In the genomic region with DNA sequence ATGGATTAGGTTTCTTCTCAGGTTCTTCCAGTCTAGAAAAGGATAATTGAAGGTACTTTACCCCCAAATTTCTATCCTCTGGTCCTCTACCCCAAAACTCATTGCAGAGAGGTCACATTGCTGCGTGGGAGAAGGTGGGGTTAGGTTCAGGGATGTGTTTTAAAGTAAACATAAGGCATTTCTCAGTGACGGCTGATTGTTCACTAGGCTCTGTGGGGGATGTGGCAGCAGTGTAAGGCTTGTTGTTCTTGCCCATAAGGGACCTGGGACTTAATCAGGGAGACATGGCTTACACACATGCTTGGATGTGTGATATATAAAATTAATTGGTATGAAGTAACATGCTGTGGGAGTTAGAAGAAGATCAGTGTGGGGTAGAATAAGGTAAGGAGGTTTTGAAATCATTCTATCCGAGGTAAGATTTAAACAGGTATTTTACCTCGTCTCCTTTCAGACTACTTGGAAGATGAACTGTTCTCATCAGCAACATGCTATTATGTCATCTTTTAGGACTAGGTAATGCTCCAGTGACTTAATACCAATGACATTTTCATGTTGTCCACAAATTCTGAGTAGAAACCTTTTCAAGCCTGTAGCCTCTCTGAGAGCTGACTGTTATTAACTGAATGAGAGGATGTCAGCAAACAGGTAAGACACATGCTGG, we compare ENCODE assay signal across 21 cellular contexts. TPM values are rescaled to one million over a fixed set of nuclear protein-coding genes. Genes with fewer than 3 reads are reported as not detected.
DNase-seq lines count a peak whose midpoint lies in the region; ATAC-seq and TF ChIP-seq lines count a peak whose summit lies in the region.
"Had no signal": no experiment of that assay in that cellular context is flagged by ENCODE, and none has a peak within 500 bp of the region (broad histone marks: within the 10 kb centered on the region; RNA-seq: fewer than 3 reads in every experiment).

No MANE protein-coding gene starts in this region.

- H3K79me2 ChIP-seq in ACC112 (ENCODE audit: control insufficient read depth, insufficient read depth, low read length, unreplicated experiment), result no peaks in the 10 kb centered on the region

- H3K27ac ChIP-seq in ACC112 (ENCODE audit: low read depth, low read length) (no peak overlapping the region), HEK293 (ENCODE audit: extremely low read depth, low read depth, low read length) (no peak overlapping the region)
- H3K27ac ChIP-seq: PC-9, RWPE1, SK-N-MC had no signal

- no peak overlapping the region for H3K4me3 Mint-ChIP-seq in activated T-helper 17 cell treated with anti-CD3 and anti-CD28 coated beads, Interleukin-2, amount 50 U/mL, for 72 hours
- no peak overlapping the region for H3K4me3 Mint-ChIP-seq in glutamatergic neuron (ENCODE audit: unreplicated experiment)
- H3K4me3 Mint-ChIP-seq: IgD-negative memory B cell had no signal

- peaks cover 8% of the 10 kb centered on the region for H3K4me1 Mint-ChIP-seq in activated T-helper 17 cell treated with anti-CD3 and anti-CD28 coated beads, Interleukin-2, amount 50 U/mL, for 72 hours
- peaks cover 18% of the 10 kb centered on the region for H3K4me1 Mint-ChIP-seq in glutamatergic neuron (ENCODE audit: low read depth, unreplicated experiment)

- DNase-seq in glutamatergic neuron, result no peak
- DNase-seq in ureter (ENCODE audit: low spot score), result no peak
- no peak for DNase-seq in DMS53 (lab: John Stamatoyannopoulos, UW)
- DNase-seq in KG1 (lab: John Stamatoyannopoulos, UW), result no peak
- DNase-seq: BE2C, DMS79, Kasumi-1, MG63, NCI-H187, NCI-H446 treated with DMSO at 0.1 percent for 48 hours, NCI-H526 treated with DMSO at 0.1 percent for 48 hours, PC-9, SHP77 treated with DMSO at 0.1 percent for 48 hours, SW 1271 had no signal

- ATAC-seq in activated T-helper 17 cell treated with anti-CD3 and anti-CD28 coated beads, Interleukin-2, amount 50 U/mL, for 72 hours (replicated peaks), result no peak
- ATAC-seq: HCT116 had no signal

- H3K36me3 ChIP-seq in ACC112 (ENCODE audit: insufficient read depth, low read length) (no peaks in the 10 kb centered on the region), HEK293 (ENCODE audit: control insufficient read depth in 2 of 2, insufficient read depth in 1 of 2, low read length in 2 of 2) (no peaks in the 10 kb centered on the region)
- H3K36me3 ChIP-seq: BE2C, MG63 had no signal

- H3K27me3 ChIP-seq in ACC112 (ENCODE audit: insufficient read depth, low read length), result no peaks in the 10 kb centered on the region
- H3K27me3 ChIP-seq: BE2C, MG63 had no signal

- H3K9me3 ChIP-seq in HEK293 (ENCODE audit: control insufficient read depth, insufficient read depth, low read depth, low read length), result no peaks in the 10 kb centered on the region
- H3K9me3 ChIP-seq: BE2C, MG63 had no signal

- POLR2A ChIA-PET in HEK293 (lab: Yijun Ruan, JAX), result interaction anchor here (0.6 kb wide), 1 partner anchor 28 kb away, joined by 5 read pairs; no protein-coding TSS in a partner anchor

- H3K9me3 Mint-ChIP-seq in activated T-helper 17 cell treated with anti-CD3 and anti-CD28 coated beads, Interleukin-2, amount 50 U/mL, for 72 hours, result no peaks in the 10 kb centered on the region
- peaks cover 2% of the 10 kb centered on the region for H3K9me3 Mint-ChIP-seq in glutamatergic neuron (ENCODE audit: unreplicated experiment)
- H3K9me3 Mint-ChIP-seq: IgD-negative memory B cell had no signal

- no peaks in the 10 kb centered on the region for H3K27me3 Mint-ChIP-seq in activated T-helper 17 cell treated with anti-CD3 and anti-CD28 coated beads, Interleukin-2, amount 50 U/mL, for 72 hours
- H3K27me3 Mint-ChIP-seq in glutamatergic neuron (ENCODE audit: unreplicated experiment), result peaks cover 1% of the 10 kb centered on the region
- H3K27me3 Mint-ChIP-seq: IgD-negative memory B cell had no signal

- H3K4me3 ChIP-seq in ACC112 (ENCODE audit: low read depth, low read length), result no peak overlapping the region
- H3K4me3 ChIP-seq in HEK293 (ENCODE audit: low read depth, low read length), result no peak overlapping the region
- H3K4me3 ChIP-seq: MG63, PC-9 had no signal

- H2AFZ ChIP-seq in ACC112 (ENCODE audit: low read length, unreplicated experiment), result peak overlapping the region; percentile 20
- H2AFZ ChIP-seq: PC-9 had no signal

- H3K27ac Mint-ChIP-seq in activated T-helper 17 cell treated with anti-CD3 and anti-CD28 coated beads, Interleukin-2, amount 50 U/mL, for 72 hours, result peak overlapping the region; percentile 42
- H3K27ac Mint-ChIP-seq in glutamatergic neuron (ENCODE audit: unreplicated experiment), result peak overlapping the region; percentile 35
- H3K27ac Mint-ChIP-seq: IgD-negative memory B cell had no signal

- TF ChIP-seq CTCF in HEK293 (tag by site-specific recombination; IDR thresholded peaks at IDR 0.05), result no peak
- TF ChIP-seq CTCF in glutamatergic neuron (IDR thresholded peaks at IDR 0.05; ENCODE audit: partially characterized antibody, unreplicated experiment), result no peak

- peaks cover 5% of the 10 kb centered on the region for H3K4me1 ChIP-seq in ACC112 (ENCODE audit: control insufficient read depth, insufficient read depth, low read length, unreplicated experiment)
- H3K4me1 ChIP-seq in HEK293 (ENCODE audit: control insufficient read depth, insufficient read depth, low read length), result peaks cover 16% of the 10 kb centered on the region
- H3K4me1 ChIP-seq: BE2C had no signal

- CTCF ChIA-PET in HEK293 (lab: Yijun Ruan, JAX), result no interaction called here

- H3K36me3 Mint-ChIP-seq in activated T-helper 17 cell treated with anti-CD3 and anti-CD28 coated beads, Interleukin-2, amount 50 U/mL, for 72 hours (ENCODE audit: low read depth), result no peaks in the 10 kb centered on the region
- no peaks in the 10 kb centered on the region for H3K36me3 Mint-ChIP-seq in glutamatergic neuron (ENCODE audit: unreplicated experiment)

TF ChIP-seq in HEK293, 187 proteins besides CTCF, POLR2A, EP300 and RAD21 (continues in another document):
- TF ChIP-seq ZFP69B (tag by site-specific recombination; IDR thresholded peaks at IDR 0.05) (no peak), ZNF629 (tag by site-specific recombination; IDR thresholded peaks at IDR 0.05) (peak; percentile 75), PBX3 (CRISPR knock-in tag; IDR thresholded peaks at IDR 0.05) (no peak), ZBTB21 (tag by site-specific recombination; IDR thresholded peaks at IDR 0.05) (peak; percentile 36; the same call in 1 of the 2 replicates), GLIS1 (tag by site-specific recombination; IDR thresholded peaks at IDR 0.05) (peak; percentile 69), ZNF501 (tag by site-specific recombination; IDR thresholded peaks at IDR 0.05) (no peak), SCRT2 (tag by site-specific recombination; IDR thresholded peaks at IDR 0.05) (peak; percentile 60), SCRT1 (tag by site-specific recombination; IDR thresholded peaks at IDR 0.05; ENCODE audit: borderline replicate concordance) (no peak), ZNF777 (tag by site-specific recombination; IDR thresholded peaks at IDR 0.05; ENCODE audit: borderline replicate concordance) (no peak), SP7 (tag by site-specific recombination; IDR thresholded peaks at IDR 0.05) (no peak)
- TF ChIP-seq, protein P1, sequence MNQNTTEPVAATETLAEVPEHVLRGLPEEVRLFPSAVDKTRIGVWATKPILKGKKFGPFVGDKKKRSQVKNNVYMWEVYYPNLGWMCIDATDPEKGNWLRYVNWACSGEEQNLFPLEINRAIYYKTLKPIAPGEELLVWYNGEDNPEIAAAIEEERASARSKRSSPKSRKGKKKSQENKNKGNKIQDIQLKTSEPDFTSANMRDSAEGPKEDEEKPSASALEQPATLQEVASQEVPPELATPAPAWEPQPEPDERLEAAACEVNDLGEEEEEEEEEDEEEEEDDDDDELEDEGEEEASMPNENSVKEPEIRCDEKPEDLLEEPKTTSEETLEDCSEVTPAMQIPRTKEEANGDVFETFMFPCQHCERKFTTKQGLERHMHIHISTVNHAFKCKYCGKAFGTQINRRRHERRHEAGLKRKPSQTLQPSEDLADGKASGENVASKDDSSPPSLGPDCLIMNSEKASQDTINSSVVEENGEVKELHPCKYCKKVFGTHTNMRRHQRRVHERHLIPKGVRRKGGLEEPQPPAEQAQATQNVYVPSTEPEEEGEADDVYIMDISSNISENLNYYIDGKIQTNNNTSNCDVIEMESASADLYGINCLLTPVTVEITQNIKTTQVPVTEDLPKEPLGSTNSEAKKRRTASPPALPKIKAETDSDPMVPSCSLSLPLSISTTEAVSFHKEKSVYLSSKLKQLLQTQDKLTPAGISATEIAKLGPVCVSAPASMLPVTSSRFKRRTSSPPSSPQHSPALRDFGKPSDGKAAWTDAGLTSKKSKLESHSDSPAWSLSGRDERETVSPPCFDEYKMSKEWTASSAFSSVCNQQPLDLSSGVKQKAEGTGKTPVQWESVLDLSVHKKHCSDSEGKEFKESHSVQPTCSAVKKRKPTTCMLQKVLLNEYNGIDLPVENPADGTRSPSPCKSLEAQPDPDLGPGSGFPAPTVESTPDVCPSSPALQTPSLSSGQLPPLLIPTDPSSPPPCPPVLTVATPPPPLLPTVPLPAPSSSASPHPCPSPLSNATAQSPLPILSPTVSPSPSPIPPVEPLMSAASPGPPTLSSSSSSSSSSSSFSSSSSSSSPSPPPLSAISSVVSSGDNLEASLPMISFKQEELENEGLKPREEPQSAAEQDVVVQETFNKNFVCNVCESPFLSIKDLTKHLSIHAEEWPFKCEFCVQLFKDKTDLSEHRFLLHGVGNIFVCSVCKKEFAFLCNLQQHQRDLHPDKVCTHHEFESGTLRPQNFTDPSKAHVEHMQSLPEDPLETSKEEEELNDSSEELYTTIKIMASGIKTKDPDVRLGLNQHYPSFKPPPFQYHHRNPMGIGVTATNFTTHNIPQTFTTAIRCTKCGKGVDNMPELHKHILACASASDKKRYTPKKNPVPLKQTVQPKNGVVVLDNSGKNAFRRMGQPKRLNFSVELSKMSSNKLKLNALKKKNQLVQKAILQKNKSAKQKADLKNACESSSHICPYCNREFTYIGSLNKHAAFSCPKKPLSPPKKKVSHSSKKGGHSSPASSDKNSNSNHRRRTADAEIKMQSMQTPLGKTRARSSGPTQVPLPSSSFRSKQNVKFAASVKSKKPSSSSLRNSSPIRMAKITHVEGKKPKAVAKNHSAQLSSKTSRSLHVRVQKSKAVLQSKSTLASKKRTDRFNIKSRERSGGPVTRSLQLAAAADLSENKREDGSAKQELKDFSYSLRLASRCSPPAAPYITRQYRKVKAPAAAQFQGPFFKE (tag by site-specific recombination; IDR thresholded peaks at IDR 0.05; ENCODE audit: borderline replicate concordance), result no peak

RNA-seq across cellular contexts. Expression of gene CCDC126, which starts 6.6 kb away (rescaled TPM):
- 1 to 10 TPM; 7.8 to 8.1 TPM for total RNA-seq in activated T-helper 17 cell treated with anti-CD3 and anti-CD28 coated beads, Interleukin-2, amount 50 U/mL, for 72 hours
- total RNA-seq in glutamatergic neuron (ENCODE audit: unreplicated experiment) (17.4 TPM), ureter (9.6 TPM)
